1 cellular context compared by ENCODE assay signal in genomic region chr3:190435618-190436017, GRCh38.
TF ChIP-seq lines count a peak whose summit lies in the region.

No MANE protein-coding gene starts in this region.

TF ChIP-seq in IMR-90, 13 proteins besides CTCF, POLR2A, EP300 and RAD21 (continued from another document):
- TF ChIP-seq SMC3 (IDR thresholded peaks at IDR 0.05; ENCODE audit: low read depth, low read length) (no peak), USF2 (IDR thresholded peaks at IDR 0.05; ENCODE audit: low read depth, low read length) (no peak), MAFK (IDR thresholded peaks at IDR 0.05; ENCODE audit: low read depth, low read length) (no peak)
